In the genomic region with DNA sequence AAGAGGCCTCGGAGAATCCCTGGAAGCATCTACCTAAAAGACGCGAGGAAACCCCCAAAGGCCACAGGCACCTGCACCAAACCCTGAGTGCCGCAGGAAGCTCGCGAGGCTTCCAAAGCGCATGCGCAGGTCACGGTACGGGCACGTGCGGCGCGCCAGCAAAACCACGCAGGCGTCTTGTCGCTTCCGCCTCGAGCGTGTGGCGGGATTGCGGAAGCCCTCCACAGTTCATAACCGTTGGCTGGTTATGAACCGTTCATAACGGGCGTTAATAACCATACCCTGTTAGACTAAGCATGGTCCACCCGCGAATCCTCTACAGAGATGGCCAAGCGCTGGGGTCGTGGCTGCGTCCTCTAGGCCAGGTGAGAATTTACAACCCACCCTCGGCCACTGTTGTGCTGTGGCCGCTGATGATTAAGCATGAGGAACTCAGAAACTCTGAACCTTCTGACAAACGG, we compare ENCODE assay signal across 8 cellular contexts. TPM values are rescaled to one million over a fixed set of nuclear protein-coding genes. Genes with fewer than 3 reads are reported as not detected.
DNase-seq lines count a peak whose midpoint lies in the region; ATAC-seq and TF ChIP-seq lines count a peak whose summit lies in the region.

No MANE protein-coding gene starts in this region.

- no TSS peak for BruUV-seq in OCI-LY7 (replicated peaks; lab: Mats Ljungman, UMichigan)

- no peaks in the 10 kb centered on the region for H3K9me3 Mint-ChIP-seq in chondrocyte (ENCODE audit: low read depth)

- ATAC-seq in left ventricle myocardium superior: peak; percentile 68

- H3K79me2 ChIP-seq in OCI-LY7 (ENCODE audit: insufficient read depth, low read depth, low read length): peaks cover 16% of the 10 kb centered on the region; the same call in 1 of the 2 replicates

- H3K9me3 ChIP-seq in OCI-LY7 (ENCODE audit: low read length): no peaks in the 10 kb centered on the region

- H3K4me1 Mint-ChIP-seq in chondrocyte (ENCODE audit: low read depth): peaks cover 10% of the 10 kb centered on the region

- H3K4me3 Mint-ChIP-seq in chondrocyte (ENCODE audit: unreplicated experiment): no peak overlapping the region

- TF ChIP-seq CTCF in GM12864 (IDR thresholded peaks at IDR 0.05; ENCODE audit: low read depth, low read length, missing control alignments) (no peak), OCI-LY7 (conservative IDR thresholded peaks at IDR 0.05; ENCODE audit: low read length) (no peak), chondrocyte (IDR thresholded peaks at IDR 0.05) (no peak)

- POLR2A ChIA-PET in OCI-LY7 (lab: Charles Lee): interaction anchor here (0.6 to 1.2 kb wide), 7 partner anchors 31 to 1790 kb away, joined by 3 to 7 read pairs (median 4); a partner anchor contains a TSS

- intact Hi-C loops in OCI-LY7 (cut with micrococcal nuclease; ENCODE audit: unreplicated experiment) (no loop called here), left ventricle myocardium superior (cut with micrococcal nuclease) (loop anchor here (5.0 kb wide), 1 partner anchor 160 kb away; no protein-coding TSS in a partner anchor)

- peak overlapping the region; percentile 58 for H3K4me3 ChIP-seq in GM12864 (ENCODE audit: low read depth, low read length)
- H3K4me3 ChIP-seq in OCI-LY7 (ENCODE audit: low read depth, low read length, poor library complexity, severe bottlenecking): peak overlapping the region; percentile 68

- H3K4me1 ChIP-seq in OCI-LY7 (ENCODE audit: insufficient read depth, low read length, poor library complexity, severe bottlenecking): peaks cover 12% of the 10 kb centered on the region

- peak overlapping the region; percentile 18; the same call in 1 of the 2 replicates for H2AFZ ChIP-seq in OCI-LY7 (ENCODE audit: low read length)

- H3K36me3 Mint-ChIP-seq in chondrocyte (ENCODE audit: low read depth): peaks cover 21% of the 10 kb centered on the region

- H3K9me2 ChIP-seq in OCI-LY7 (ENCODE audit: insufficient read depth, low read length): no peaks in the 10 kb centered on the region

- DNase-seq in GM12864 (ENCODE audit: low read depth) (peak; percentile 86), OCI-LY7 (ENCODE audit: low spot score) (peak; percentile 91), left ventricle myocardium superior (peak; percentile 79), chondrocyte (ENCODE audit: low spot score) (no peak), NCI-H2107 (lab: John Stamatoyannopoulos, UW) (no peak), NCI-H2171 (lab: John Stamatoyannopoulos, UW) (no peak)
- peak; percentile 75 for DNase-seq in activated naive CD4-positive, alpha-beta T cell treated with Interleukin-2 at 50 U/mL for 16 hours
- DNase-seq in stimulated activated CD4-positive, alpha-beta T cell treated with anti-CD3 and anti-CD28 coated beads, Interleukin-12 subunit alpha, Interleukin-12 subunit beta, amount 100 ng/mL, for 24 hours (ENCODE audit: low read depth in 2 of 2): peak; percentile 71 to 72

- peak overlapping the region; percentile 74 for H3K4me2 ChIP-seq in OCI-LY7 (ENCODE audit: low read length)

- H3K27ac Mint-ChIP-seq in chondrocyte (ENCODE audit: unreplicated experiment): no peak overlapping the region

- CTCF ChIA-PET in OCI-LY7 (lab: Charles Lee; ENCODE audit: unreplicated experiment): interaction anchor here (0.6 kb wide), 1 partner anchor 357 kb away, joined by 3 read pairs; no protein-coding TSS in a partner anchor

- no peaks in the 10 kb centered on the region for H4K20me1 ChIP-seq in OCI-LY7 (ENCODE audit: insufficient read depth, low read length)

- peaks cover 2% of the 10 kb centered on the region for H3K27me3 Mint-ChIP-seq in chondrocyte (ENCODE audit: low read depth)

- peak overlapping the region; percentile 74 for H3K27ac ChIP-seq in OCI-LY7 (ENCODE audit: low read depth, low read length, poor library complexity, severe bottlenecking)

- H3K36me3 ChIP-seq in OCI-LY7 (ENCODE audit: insufficient read depth, low read length): peaks cover 41% of the 10 kb centered on the region

RNA-seq across cellular contexts. Expression of a gene that starts 46.4 kb away (rescaled TPM):
- total RNA-seq in OCI-LY7 (2014; rRNA removed; shearing (Covaris generic)): 22.9 and 26.0 TPM in 2 replicates
- total RNA-seq in OCI-LY7 (2022) (35.6 and 37.4 TPM in 2 replicates), left ventricle myocardium superior (18.8 TPM), chondrocyte (29.3 to 31.6 TPM (median 29.6 TPM) in 3 replicates)

RNA-seq across cellular contexts. Expression of a gene that starts 46.9 kb away (rescaled TPM):
- 60.1 and 70.3 TPM in 2 replicates for total RNA-seq in OCI-LY7 (2014; rRNA removed; shearing (Covaris generic))
- 109 and 127 TPM in 2 replicates for total RNA-seq in OCI-LY7 (2022)
- 32.7 TPM for total RNA-seq in left ventricle myocardium superior
- 74.7 to 81.4 TPM (median 76.8 TPM) in 3 replicates for total RNA-seq in chondrocyte

Comparison
In these comparisons a context has a peak if more than half of its experiments do, and no peak if none do; other contexts are left out.
1. DNase-seq: peak in GM12864 (single experiment), OCI-LY7 (single experiment), activated naive CD4-positive, alpha-beta T cell treated with Interleukin-2 at 50 U/mL for 16 hours (single experiment), left ventricle myocardium superior (single experiment) and stimulated activated CD4-positive, alpha-beta T cell treated with anti-CD3 and anti-CD28 coated beads, Interleukin-12 subunit alpha, Interleukin-12 subunit beta, amount 100 ng/mL, for 24 hours (2 of 2); none in chondrocyte (single experiment), NCI-H2107 (single experiment) and NCI-H2171 (single experiment).